ENCODE assay signal across 8 cellular contexts in genomic region chr9:6703898-6704639, GRCh38. TPM values are rescaled to one million over a fixed set of nuclear protein-coding genes. Genes with fewer than 3 reads are reported as not detected.
DNase-seq lines count a peak whose midpoint lies in the region; ATAC-seq and TF ChIP-seq lines count a peak whose summit lies in the region.

No MANE protein-coding gene starts in this region.

- peak; percentile 81 for DNase-seq in DMS153 treated with DMSO at 0.1 percent for 48 hours (lab: John Stamatoyannopoulos, UW; ENCODE audit: unreplicated experiment)
- peak; percentile 50 to 78 for DNase-seq in SHP77 (lab: John Stamatoyannopoulos, UW)
- DNase-seq in activated naive CD4-positive, alpha-beta T cell (lab: John Stamatoyannopoulos, UW): peak; percentile 67 to 79 (median 78)
- peak in 41 of 42 donors; percentile 65 to 97 (median 92) for DNase-seq in head of caudate nucleus
- DNase-seq in ovary: peak; percentile 70 to 89 (median 83)
- peak; percentile 51 to 55 for DNase-seq in tibial nerve (ENCODE audit: low spot score in 2 of 2)

- H3K4me2 ChIP-seq in KMS-11: peak overlapping the region; percentile 56

- H4K20me1 ChIP-seq in KMS-11 (ENCODE audit: insufficient read depth): no peaks in the 10 kb centered on the region

- TF ChIP-seq POLR2A in ovary (IDR thresholded peaks at IDR 0.05): peak; percentile 56
- peak; percentile 8 to 59 for TF ChIP-seq POLR2A in tibial nerve (IDR thresholded peaks at IDR 0.05)

- H3K4me3 ChIP-seq in KMS-11 (IDR thresholded peaks at IDR 0.05; ENCODE audit: insufficient read depth, low read depth, low read length) (no peak overlapping the region), ovary (peak overlapping the region; percentile 48), tibial nerve (peak overlapping the region; percentile 45 to 60 (median 58))

- H3K27me3 ChIP-seq in KMS-11 (ENCODE audit: insufficient read depth, low read depth) (no peaks in the 10 kb centered on the region), ovary (no peaks in the 10 kb centered on the region), tibial nerve (no peaks in the 10 kb centered on the region)

- 1% methylated on average over 53 to 57 of the region's 57 CpGs for WGBS in ovary, 3 donors
- 0 to 2% methylated on average over 21 to 52 of the region's 57 CpGs for WGBS in tibial nerve, 2 donors

- TF ChIP-seq EP300 in ovary (IDR thresholded peaks at IDR 0.05) (no peak), tibial nerve (IDR thresholded peaks at IDR 0.05) (peak; percentile 67 to 77)

- ATAC-seq in GM21576 (IDR thresholded peaks at IDR 0.05; ENCODE audit: unreplicated experiment): peak; percentile 75

- H3K36me3 ChIP-seq in KMS-11 (ENCODE audit: insufficient read depth) (no peaks in the 10 kb centered on the region), ovary (no peaks in the 10 kb centered on the region), tibial nerve (no peaks in the 10 kb centered on the region)

- intact Hi-C loops in head of caudate nucleus (cut with DNase I) (loop anchor here (2.0 to 10.0 kb wide), 2 partner anchors 21 to 51 kb away; partner anchors contain the start of gene KDM4C), ovary (cut with DNase I) (loop anchor here in 1 of 4 donors (5.0 kb wide), 1 partner anchor 53 kb away; the partner anchor contains the start of gene KDM4C)

- TF ChIP-seq CTCF in KMS-11 (conservative IDR thresholded peaks at IDR 0.05; ENCODE audit: low read depth, low read length) (no peak), ovary (IDR thresholded peaks at IDR 0.05) (no peak), tibial nerve (IDR thresholded peaks at IDR 0.05) (peak in 1 of 5 experiments; percentile 31)

- H3K27ac ChIP-seq in KMS-11 (peak overlapping the region; percentile 68), ovary (peak overlapping the region; percentile 41 to 62), tibial nerve (peak overlapping the region; percentile 72 to 82 (median 76))

- peak overlapping the region; percentile 85 for H3K9ac ChIP-seq in KMS-11

- H3K79me2 ChIP-seq in KMS-11 (ENCODE audit: insufficient read depth, low read depth): no peaks in the 10 kb centered on the region

- H3K9me3 ChIP-seq in ovary (no peaks in the 10 kb centered on the region), tibial nerve (no peaks in the 10 kb centered on the region)

- H2AFZ ChIP-seq in KMS-11 (ENCODE audit: low read depth): peak overlapping the region; percentile 99

- peaks cover 6% of the 10 kb centered on the region for H3K4me1 ChIP-seq in KMS-11 (ENCODE audit: low read depth, poor library complexity, severe bottlenecking)
- H3K4me1 ChIP-seq in ovary (ENCODE audit: insufficient read depth): no peaks in the 10 kb centered on the region
- no peaks in the 10 kb centered on the region for H3K4me1 ChIP-seq in tibial nerve

RNA-seq across cellular contexts. Expression of gene KDM4C, which starts 53.7 kb away (rescaled TPM):
- total RNA-seq in ovary (10 to 100 TPM; 25.1 to 35.6 (median 28.3) TPM), tibial nerve (10 to 100 TPM; 27.8 to 47.7 (median 38.1) TPM)
- polyA plus RNA-seq in ovary: 10 to 100 TPM in 1 of 2 donors, 1 to 10 TPM in 1; 9.5 to 18.2 TPM

RNA-seq across cellular contexts. Expression of gene GLDC, which starts 58.5 kb away (rescaled TPM):
- total RNA-seq in ovary: 1 to 10 TPM in 2 of 7 donors, under 1 TPM in 3, not detected in 2; 0.52 to 4.3 (median 0.79) TPM
- under 1 TPM; 0.07 to 0.53 TPM for polyA plus RNA-seq in ovary
- total RNA-seq in tibial nerve: 10 to 100 TPM; 14.4 to 54.1 (median 21.8) TPM
